Comparison of ENCODE assay signal across 1 cellular context in genomic region chr1:115056395-115056798, GRCh38.
A peak's percentile ranks its signal among the peaks of the same experiment; 100 is the strongest.
TF ChIP-seq lines count a peak whose summit lies in the region.

No MANE protein-coding gene starts in this region.

TF ChIP-seq in HepG2, 621 proteins besides CTCF, POLR2A, EP300 and RAD21:
- TF ChIP-seq TEAD3 (CRISPR knock-in tag; optimal IDR thresholded peaks at IDR 0.05; ENCODE audit: borderline replicate concordance) (peak; percentile 89), BATF2 (CRISPR knock-in tag; IDR thresholded peaks at IDR 0.05) (no peak)
